8 cellular contexts compared by ENCODE assay signal in the genomic region with DNA sequence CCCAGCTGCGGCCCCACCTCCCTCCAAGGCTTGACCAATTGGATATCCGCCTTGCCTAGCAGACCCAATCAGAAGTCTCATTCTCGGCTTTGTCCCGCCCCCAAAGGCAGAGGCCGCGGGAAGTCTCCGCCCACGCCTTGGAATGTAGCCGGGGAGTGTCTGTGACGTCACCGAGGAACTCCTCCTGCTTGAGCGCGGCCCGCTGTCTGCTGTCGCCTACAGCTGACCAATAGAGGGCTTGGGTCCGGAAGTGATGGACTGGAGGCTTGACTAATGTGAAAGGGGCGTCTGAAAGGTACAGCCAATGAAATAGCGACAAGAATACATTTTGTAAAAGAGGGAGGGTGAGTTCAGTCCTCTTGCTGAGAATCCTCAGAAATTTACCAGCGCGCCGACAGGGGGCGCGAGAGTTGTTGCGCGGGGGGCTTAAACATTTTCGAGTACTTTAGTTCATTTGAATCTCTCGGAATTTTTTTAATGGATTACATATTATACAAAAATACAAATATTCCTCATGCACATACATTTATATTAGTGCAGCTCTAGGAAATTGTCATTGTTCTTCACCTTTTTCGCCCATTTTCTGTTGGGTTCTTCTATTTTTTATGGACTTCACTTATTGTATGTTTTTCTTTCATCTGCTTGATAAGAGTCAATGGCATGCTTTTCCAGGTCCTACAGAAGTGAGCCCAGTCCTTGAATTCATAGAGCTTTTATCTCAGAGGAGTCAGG. TPM values are rescaled to one million over a fixed set of nuclear protein-coding genes. Genes with fewer than 3 reads are reported as not detected.
DNase-seq lines count a peak whose midpoint lies in the region; ATAC-seq and TF ChIP-seq lines count a peak whose summit lies in the region.

No MANE protein-coding gene starts in this region.

- intact Hi-C loops in activated CD4-positive, alpha-beta T cell treated with anti-CD3 and anti-CD28 coated beads, Interleukin-2, amount 10 ng/mL, durations not matched to agents 24 days and 14 days (cut with micrococcal nuclease): loop anchor here (1.0 to 10.0 kb wide), 8 partner anchors 9 to 1340 kb away; partner anchors contain the start of gene FMC1

- peak overlapping the region; percentile 87 for H3K4me3 Mint-ChIP-seq in activated CD4-positive, alpha-beta T cell treated with anti-CD3 and anti-CD28 coated beads, Interleukin-2, amount 10 ng/mL, durations not matched to agents 24 days and 14 days

- H3K27me3 Mint-ChIP-seq in activated CD4-positive, alpha-beta T cell treated with anti-CD3 and anti-CD28 coated beads, Interleukin-2, amount 10 ng/mL, durations not matched to agents 24 days and 14 days: no peaks in the 10 kb centered on the region

- POLR2A ChIA-PET in BJ (lab: Charles Lee): no interaction called here

- H3K27ac Mint-ChIP-seq in activated CD4-positive, alpha-beta T cell treated with anti-CD3 and anti-CD28 coated beads, Interleukin-2, amount 10 ng/mL, durations not matched to agents 24 days and 14 days: peak overlapping the region; percentile 94

- H3K27me3 ChIP-seq in BJ (ENCODE audit: control insufficient read depth, insufficient read depth, low read length) (no peaks in the 10 kb centered on the region), layer of hippocampus (ENCODE audit: control insufficient read depth, insufficient read depth, low read length) (no peaks in the 10 kb centered on the region)

- H3K36me3 Mint-ChIP-seq in activated CD4-positive, alpha-beta T cell treated with anti-CD3 and anti-CD28 coated beads, Interleukin-2, amount 10 ng/mL, durations not matched to agents 24 days and 14 days (ENCODE audit: low read depth): peaks cover 13% of the 10 kb centered on the region

- H3K36me3 ChIP-seq in BJ (ENCODE audit: control insufficient read depth, insufficient read depth, low read length): no peaks in the 10 kb centered on the region

- ATAC-seq in GM19328 (IDR thresholded peaks at IDR 0.05; ENCODE audit: unreplicated experiment) (peak; percentile 97), HG03469 (IDR thresholded peaks at IDR 0.05; ENCODE audit: unreplicated experiment) (peak; percentile 96)

- H3K27ac ChIP-seq in coronary artery (peak overlapping the region; percentile 86 to 88), layer of hippocampus (ENCODE audit: low read depth, low read length) (peak overlapping the region; percentile 92)

- DNase-seq in BJ (ENCODE audit: low read depth): peak; percentile 98
- peak; percentile 97 for DNase-seq in NCI-H524 treated with DMSO at 0.1 percent for 48 hours (lab: John Stamatoyannopoulos, UW)
- peak; percentile 100 for DNase-seq in activated CD4-positive, alpha-beta T cell treated with anti-CD3 and anti-CD28 coated beads, Interleukin-2, amount 10 ng/mL, durations not matched to agents 24 days and 14 days
- peak; percentile 100 for DNase-seq in coronary artery (ENCODE audit: low spot score)
- peak; percentile 95 to 97 (median 96) for DNase-seq in stimulated activated CD4-positive, alpha-beta T cell treated with anti-CD3 and anti-CD28 coated beads, Interleukin-1b, Interleukin-23, amount 100 ng/mL, for 24 hours (ENCODE audit: low read depth in 4 of 4, low spot score in 1 of 4)

- peaks cover 29% of the 10 kb centered on the region for H3K4me1 Mint-ChIP-seq in activated CD4-positive, alpha-beta T cell treated with anti-CD3 and anti-CD28 coated beads, Interleukin-2, amount 10 ng/mL, durations not matched to agents 24 days and 14 days

- TF ChIP-seq CTCF in BJ (IDR thresholded peaks at IDR 0.05; ENCODE audit: insufficient read depth, low read depth, low read length) (peak; percentile 92), coronary artery (IDR thresholded peaks at IDR 0.05) (peak; percentile 86)

- H3K9me3 Mint-ChIP-seq in activated CD4-positive, alpha-beta T cell treated with anti-CD3 and anti-CD28 coated beads, Interleukin-2, amount 10 ng/mL, durations not matched to agents 24 days and 14 days: no peaks in the 10 kb centered on the region

- CTCF ChIA-PET in BJ (lab: Yijun Ruan, JAX): interaction anchor here (0.5 to 13.5 kb wide), 45 partner anchors 8 to 1068 kb away, joined by 3 to 371 read pairs (median 4); no protein-coding TSS in a partner anchor

- peak overlapping the region; percentile 97 for H3K4me3 ChIP-seq in BJ (ENCODE audit: low read depth, low read length)
- peak overlapping the region; percentile 73 for H3K4me3 ChIP-seq in coronary artery

RNA-seq across cellular contexts. Expression of gene CREB3L2, which starts 0.4 kb away (rescaled TPM):
- polyA plus RNA-seq in BJ (2011; rRNA removed): 50.3 and 62.2 TPM in 2 replicates
- 87.7 and 119 TPM in 2 replicates for polyA minus RNA-seq in BJ (2011; rRNA and poly(A)+ RNA removed)
- total RNA-seq in activated CD4-positive, alpha-beta T cell treated with anti-CD3 and anti-CD28 coated beads, Interleukin-2, amount 10 ng/mL, durations not matched to agents 24 days and 14 days: 44.8 and 45.6 TPM in 2 replicates

Comparison
In these comparisons a context has a peak if more than half of its experiments do, and no peak if none do; other contexts are left out.
1. Peak in every context shown above with its lines: DNase-seq, ATAC-seq, H3K4me3 ChIP-seq and H3K27ac ChIP-seq.